26 cellular contexts compared by ENCODE assay signal in genomic region chr4:126593626-126594025, GRCh38.
"Had no signal": no experiment of that assay in that cellular context is flagged by ENCODE, and none has a peak within 500 bp of the region (broad histone marks: within the 10 kb centered on the region; RNA-seq: fewer than 3 reads in every experiment).

No MANE protein-coding gene starts in this region.

- ATAC-seq: stimulated activated effector memory CD8-positive, alpha-beta T cell treated with anti-CD3 and anti-CD28 coated beads, Interleukin-12 subunit alpha, Interleukin-12 subunit beta, amount 100 ng/mL, for 72 hours; stimulated activated memory B cell treated with anti-CD40 and anti-IgM and Interleukin-4, amounts not matched to agents 10 μg/mL and 1 μg/mL and 100 μg/mL, for 72 hours; stimulated activated naive B cell treated with anti-CD40 and anti-IgM and Interleukin-4, amounts not matched to agents 10 μg/mL and 1 μg/mL and 100 μg/mL, for 72 hours; stimulated activated naive CD8-positive, alpha-beta T cell treated with anti-CD3 and anti-CD28 coated beads, Interleukin-15, amount 100 ng/mL, for 72 hours; stimulated activated naive CD8-positive, alpha-beta T cell treated with anti-CD3 and anti-CD28 coated beads, Interleukin-15, Interleukin-2, amounts not matched to agents 100 U/mL and 50 U/mL, for 24 hours; upper lobe of right lung had no signal

- H3K4me3 ChIP-seq: stomach, suprapubic skin, testis, thoracic aorta, thyroid gland, tibial artery, tibial nerve, transverse colon, upper lobe of left lung, upper lobe of right lung, uterus, vagina had no signal

- H3K9me3 ChIP-seq: stomach, suprapubic skin, testis, thoracic aorta, thyroid gland, tibial artery, tibial nerve, upper lobe of left lung, upper lobe of right lung, uterus, vagina had no signal

- H3K4me1 ChIP-seq: stomach, suprapubic skin, testis, tibial nerve, transverse colon, upper lobe of left lung, upper lobe of right lung, uterus, vagina had no signal

- H3K36me3 ChIP-seq: stomach, suprapubic skin, thoracic aorta, thyroid gland, tibial artery, tibial nerve, transverse colon, upper lobe of left lung, upper lobe of right lung, uterus, vagina had no signal

- H3K27me3 ChIP-seq: stomach, suprapubic skin, testis, thyroid gland, tibial artery, tibial nerve, transverse colon, upper lobe of left lung, upper lobe of right lung, uterus, vagina had no signal

- DNase-seq: stimulated activated CD4-positive, alpha-beta T cell treated with anti-CD3 and anti-CD28 coated beads, Interleukin-2, amount 100 ng/mL, for 48 hours; stimulated activated CD4-positive, alpha-beta T cell treated with anti-CD3 and anti-CD28 coated beads, Interleukin-4, amount 100 ng/mL, for 1 hour; stimulated activated CD4-positive, alpha-beta T cell treated with anti-CD3 and anti-CD28 coated beads, Interleukin-4, amount 100 ng/mL, for 24 hours; stimulated activated CD4-positive, alpha-beta T cell treated with anti-CD3 and anti-CD28 coated beads, Interleukin-4, amount 100 ng/mL, for 4 hours; stimulated activated CD8-positive, alpha-beta memory T cell treated with anti-CD3 and anti-CD28 coated beads, Interleukin-4, amount 100 ng/mL, for 48 hours; stimulated activated naive B cell treated with anti-CD40 and anti-IgM and Interleukin-4, amounts not matched to agents 10 μg/mL and 1 μg/mL and 100 μg/mL, for 72 hours; stimulated activated naive CD4-positive, alpha-beta T cell; stimulated activated naive CD4-positive, alpha-beta T cell treated with Interleukin-2 at 50 U/mL for 16 hours; stimulated activated naive CD8-positive, alpha-beta T cell treated with anti-CD3 and anti-CD28 coated beads, Interleukin-15, amount 100 ng/mL, for 72 hours; stimulated activated naive CD8-positive, alpha-beta T cell treated with anti-CD3 and anti-CD28 coated beads, Interleukin-15, Interleukin-2, amounts not matched to agents 100 U/mL and 50 U/mL, for 24 hours; stomach; substantia nigra; testis; thyroid gland; tibial artery; transverse colon; trophoblast cell; upper lobe of left lung; upper lobe of right lung; uterus had no signal

- H3K27ac ChIP-seq: stomach, suprapubic skin, testis, thoracic aorta, thyroid gland, tibial artery, tibial nerve, transverse colon, upper lobe of left lung, upper lobe of right lung, uterus, vagina had no signal
